In the genomic region with DNA sequence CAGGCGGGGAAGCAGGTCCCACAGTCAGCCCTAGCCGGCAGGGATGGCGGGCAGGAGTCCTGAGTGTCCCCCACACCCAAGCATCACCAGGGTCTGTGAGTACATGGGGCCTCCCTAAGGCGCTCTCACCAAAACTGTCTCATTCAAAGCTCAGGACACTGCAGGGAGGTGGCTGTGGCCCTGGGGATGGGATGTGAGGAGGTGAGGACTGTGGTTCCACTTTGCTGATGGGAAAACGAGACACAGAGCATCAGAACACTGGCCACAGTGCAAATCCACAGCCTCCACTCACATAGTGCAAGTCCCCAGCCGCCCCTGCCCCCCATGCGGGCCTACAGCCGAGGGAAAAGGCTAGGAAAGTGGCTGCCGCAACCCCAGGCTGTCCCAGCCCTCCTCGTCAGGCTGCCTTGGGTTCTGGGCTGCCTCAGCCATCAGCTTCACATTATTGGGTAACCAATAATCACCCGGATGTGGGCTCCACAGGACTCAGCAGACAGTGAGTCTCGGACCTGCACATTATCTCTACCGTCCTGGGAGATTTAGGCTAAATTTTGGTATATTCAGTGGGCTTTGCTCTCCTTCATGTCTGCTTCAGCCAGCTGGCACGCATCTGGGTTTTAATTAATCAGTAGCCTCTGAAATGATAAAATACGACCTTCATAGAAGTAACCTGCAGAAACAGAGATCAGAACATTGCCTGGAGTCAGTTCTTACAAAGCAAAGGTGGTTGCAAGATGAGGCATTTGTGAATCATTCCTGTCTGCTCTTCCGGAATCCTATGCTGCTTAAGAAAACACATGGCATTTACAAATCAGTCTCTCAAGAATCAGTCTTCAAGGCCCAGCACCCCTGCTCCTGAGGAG, we compare ENCODE assay signal across 17 cellular contexts.
DNase-seq lines count a peak whose midpoint lies in the region; ATAC-seq and TF ChIP-seq lines count a peak whose summit lies in the region.
"Had no signal": no experiment of that assay in that cellular context is flagged by ENCODE, and none has a peak within 500 bp of the region (broad histone marks: within the 10 kb centered on the region; RNA-seq: fewer than 3 reads in every experiment).

No MANE protein-coding gene starts in this region.

- TF ChIP-seq POLR2A in upper lobe of left lung (IDR thresholded peaks at IDR 0.05) (no peak), gastrocnemius medialis (IDR thresholded peaks at IDR 0.05) (no peak)

- H2AFZ ChIP-seq in OCI-LY7 (ENCODE audit: low read length) = no peak overlapping the region
- H2AFZ ChIP-seq: PC-9 had no signal

- no peaks in the 10 kb centered on the region for H4K20me1 ChIP-seq in OCI-LY7 (ENCODE audit: insufficient read depth, low read length)

- CTCF ChIA-PET in RWPE1 (lab: Yijun Ruan, JAX) (interaction anchor here (0.6 to 0.8 kb wide), 2 partner anchors 213 to 439 kb away, joined by 3 to 5 read pairs; no protein-coding TSS in a partner anchor), OCI-LY7 (lab: Charles Lee; ENCODE audit: unreplicated experiment) (no interaction called here)

- 81 to 86% methylated on average over 10 to 16 of the region's 16 CpGs for WGBS in upper lobe of left lung, 2 donors

- intact Hi-C loops in gastrocnemius medialis (cut with DNase I; ENCODE audit: low total_unique reads) = no loop called here
- intact Hi-C loops in OCI-LY7 (cut with micrococcal nuclease; ENCODE audit: unreplicated experiment) = no loop called here

- POLR2A ChIA-PET in RWPE1 (lab: Yijun Ruan, JAX; ENCODE audit: low non-redundant PET) (no interaction called here), OCI-LY7 (lab: Charles Lee) (no interaction called here)

- DNase-seq in activated effector memory CD4-positive, alpha-beta T cell treated with anti-CD3 and anti-CD28 coated beads, Interleukin-2, amount 50 U/mL, for 16 hours = peak; percentile 37
- DNase-seq in activated effector memory CD4-positive, alpha-beta T cell treated with Interleukin-2 at 50 U/mL for 16 hours = no peak
- DNase-seq in RWPE1 (ENCODE audit: low spot score) (peak; percentile 34), kidney epithelial cell (ENCODE audit: low read depth) (peak; percentile 5), upper lobe of left lung (no peak), DMS 273 (lab: John Stamatoyannopoulos, UW; ENCODE audit: unreplicated experiment) (no peak), gastrocnemius medialis (no peak), OCI-LY7 (ENCODE audit: low spot score) (no peak)
- DNase-seq: C1 segment of cervical spinal cord, KBM-7, NCI-H1092, NCI-H2107, NCI-H226, NCI-H526 treated with DMSO at 0.1 percent for 48 hours, PC-9, SHP77 treated with DMSO at 0.1 percent for 48 hours had no signal

- no peaks in the 10 kb centered on the region for H3K79me2 ChIP-seq in OCI-LY7 (ENCODE audit: insufficient read depth, low read depth, low read length)

- in situ Hi-C loops in gastrocnemius medialis (cut with MboI; ENCODE audit: low sequenced_read_pairs in 4 of 4) = no loop called here

- no peak overlapping the region for H3K4me2 ChIP-seq in OCI-LY7 (ENCODE audit: low read length)
- H3K4me2 ChIP-seq: PC-9 had no signal

- H3K9me3 ChIP-seq in upper lobe of left lung (no peaks in the 10 kb centered on the region), gastrocnemius medialis (no peaks in the 10 kb centered on the region), OCI-LY7 (ENCODE audit: low read length) (no peaks in the 10 kb centered on the region)

- no peaks in the 10 kb centered on the region for H3K4me1 ChIP-seq in upper lobe of left lung
- H3K4me1 ChIP-seq in gastrocnemius medialis = no peaks in the 10 kb centered on the region
- no peaks in the 10 kb centered on the region for H3K4me1 ChIP-seq in OCI-LY7 (ENCODE audit: insufficient read depth, low read length, poor library complexity, severe bottlenecking)

- H3K4me3 ChIP-seq in kidney epithelial cell (ENCODE audit: low read depth, low read length) = no peak overlapping the region
- H3K4me3 ChIP-seq in upper lobe of left lung = no peak overlapping the region
- H3K4me3 ChIP-seq in gastrocnemius medialis = no peak overlapping the region
- no peak overlapping the region for H3K4me3 ChIP-seq in OCI-LY7 (ENCODE audit: low read depth, low read length, poor library complexity, severe bottlenecking)
- H3K4me3 ChIP-seq: GM12878, PC-9 had no signal

- H3K27me3 ChIP-seq in kidney epithelial cell (ENCODE audit: control insufficient read depth, insufficient read depth, low read length) (no peaks in the 10 kb centered on the region), upper lobe of left lung (no peaks in the 10 kb centered on the region), gastrocnemius medialis (no peaks in the 10 kb centered on the region)

- no peak overlapping the region for H3K27ac ChIP-seq in RWPE1
- no peak overlapping the region for H3K27ac ChIP-seq in upper lobe of left lung
- H3K27ac ChIP-seq in gastrocnemius medialis = no peak overlapping the region
- H3K27ac ChIP-seq in OCI-LY7 (ENCODE audit: low read depth, low read length, poor library complexity, severe bottlenecking) = no peak overlapping the region
- H3K27ac ChIP-seq: PC-9 had no signal

- TF ChIP-seq CTCF in RWPE1 (conservative IDR thresholded peaks at IDR 0.05; ENCODE audit: low read depth) = no peak
- no peak for TF ChIP-seq CTCF in kidney epithelial cell (IDR thresholded peaks at IDR 0.05; ENCODE audit: insufficient read depth, low read length, poor library complexity, severe bottlenecking)
- no peak for TF ChIP-seq CTCF in upper lobe of left lung (IDR thresholded peaks at IDR 0.05)
- no peak for TF ChIP-seq CTCF in gastrocnemius medialis (IDR thresholded peaks at IDR 0.05 in 4 of 5, conservative IDR thresholded peaks at IDR 0.05 in 1 of 5)
- TF ChIP-seq CTCF in OCI-LY7 (conservative IDR thresholded peaks at IDR 0.05; ENCODE audit: low read length) = no peak

- TF ChIP-seq EP300 in upper lobe of left lung (IDR thresholded peaks at IDR 0.05) = no peak

- H3K9me2 ChIP-seq in OCI-LY7 (ENCODE audit: insufficient read depth, low read length) = no peaks in the 10 kb centered on the region

- BruUV-seq in OCI-LY7 (replicated peaks; lab: Mats Ljungman, UMichigan) = no TSS peak

- H3K36me3 ChIP-seq in kidney epithelial cell (ENCODE audit: control insufficient read depth, insufficient read depth, low read length) (no peaks in the 10 kb centered on the region), upper lobe of left lung (no peaks in the 10 kb centered on the region), gastrocnemius medialis (no peaks in the 10 kb centered on the region), OCI-LY7 (ENCODE audit: insufficient read depth, low read length) (no peaks in the 10 kb centered on the region)

- ATAC-seq in upper lobe of left lung (ENCODE audit: low FRiP score in 2 of 2) (peak; percentile 14 to 50), gastrocnemius medialis (no peak)
- ATAC-seq: GM12878 had no signal

Comparison
In these comparisons a context has a peak if more than half of its experiments do, and no peak if none do; other contexts are left out.
1. DNase-seq: peak in activated effector memory CD4-positive, alpha-beta T cell treated with anti-CD3 and anti-CD28 coated beads, Interleukin-2, amount 50 U/mL, for 16 hours (single experiment), RWPE1 (single experiment) and kidney epithelial cell (single experiment); none in activated effector memory CD4-positive, alpha-beta T cell treated with Interleukin-2 at 50 U/mL for 16 hours (single experiment), upper lobe of left lung (0 of 2), DMS 273 (single experiment), gastrocnemius medialis (0 of 2) and OCI-LY7 (single experiment).
2. ATAC-seq: peak in upper lobe of left lung (2 of 2); none in gastrocnemius medialis (0 of 2).